ENCODE assay signal across 9 cellular contexts in the genomic region with DNA sequence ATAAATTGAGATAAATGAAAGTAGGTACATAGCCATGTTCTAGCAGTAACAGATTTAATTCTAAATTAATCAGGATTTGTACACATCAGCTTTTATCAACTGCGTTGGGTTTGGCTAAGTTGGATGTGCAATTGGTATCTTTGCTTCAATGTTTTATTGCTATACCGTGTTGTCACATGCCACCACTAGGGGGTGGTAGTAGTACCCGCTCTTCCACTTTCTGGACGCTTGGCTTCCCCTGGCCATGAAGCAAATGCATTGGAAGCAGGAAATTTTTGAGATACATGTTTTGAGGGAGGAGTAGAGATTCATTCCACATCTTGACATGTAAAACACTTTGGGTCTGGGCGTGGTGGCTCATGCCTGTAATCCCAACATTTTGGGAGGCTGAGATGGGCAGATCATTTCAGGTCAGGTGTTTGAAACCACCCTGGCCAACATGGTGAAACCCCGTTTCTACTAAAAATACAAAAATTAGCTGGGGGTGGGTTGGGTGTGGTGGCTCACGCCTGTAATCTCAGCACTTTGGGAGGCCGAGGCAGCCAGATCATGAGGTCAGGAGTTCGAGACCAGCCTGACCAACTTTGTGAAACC. TPM values are rescaled to one million over a fixed set of nuclear protein-coding genes. Genes with fewer than 3 reads are reported as not detected.
DNase-seq lines count a peak whose midpoint lies in the region; ATAC-seq and TF ChIP-seq lines count a peak whose summit lies in the region.
"Had no signal": no experiment of that assay in that cellular context is flagged by ENCODE, and none has a peak within 500 bp of the region (broad histone marks: within the 10 kb centered on the region; RNA-seq: fewer than 3 reads in every experiment).

No MANE protein-coding gene starts in this region.

- H2AFZ ChIP-seq in MM.1S (ENCODE audit: low read length) (no peak overlapping the region), SU-DHL-6 (ENCODE audit: low read depth, low read length, severe bottlenecking) (no peak overlapping the region)

- no peaks in the 10 kb centered on the region for H3K79me2 ChIP-seq in MM.1S (ENCODE audit: low read length)
- no peaks in the 10 kb centered on the region for H3K79me2 ChIP-seq in SU-DHL-6 (ENCODE audit: insufficient read depth, low read length)

- peak; percentile 78 for ATAC-seq in body of pancreas

- H3K9me3 ChIP-seq in MM.1S (replicated peaks; ENCODE audit: insufficient read depth, low read length): no peaks in the 10 kb centered on the region
- H3K9me3 ChIP-seq in SU-DHL-6 (ENCODE audit: insufficient read depth, low read length): no peaks in the 10 kb centered on the region
- no peaks in the 10 kb centered on the region for H3K9me3 ChIP-seq in body of pancreas
- H3K9me3 ChIP-seq: BLaER1 had no signal

- no peak for TF ChIP-seq POLR2A in body of pancreas (IDR thresholded peaks at IDR 0.05)

- H3K27ac ChIP-seq in MM.1S (ENCODE audit: low read length): no peak overlapping the region
- H3K27ac ChIP-seq in SU-DHL-6 (ENCODE audit: low read depth, low read length): no peak overlapping the region
- no peak overlapping the region for H3K27ac ChIP-seq in body of pancreas
- H3K27ac ChIP-seq: BLaER1 had no signal

- H3F3A ChIP-seq in MM.1S (ENCODE audit: insufficient read depth, low read length) (no peaks in the 10 kb centered on the region), SU-DHL-6 (ENCODE audit: insufficient read depth) (no peaks in the 10 kb centered on the region)

- peak; percentile 88 for TF ChIP-seq CTCF in MM.1S (IDR thresholded peaks at IDR 0.05; ENCODE audit: low read length)
- TF ChIP-seq CTCF in SU-DHL-6 (IDR thresholded peaks at IDR 0.05; ENCODE audit: insufficient read depth, low read length, poor library complexity, severe bottlenecking): peak; percentile 49
- TF ChIP-seq CTCF in body of pancreas (IDR thresholded peaks at IDR 0.05): peak; percentile 28 to 77 (median 70)

- no peaks in the 10 kb centered on the region for H3K36me3 ChIP-seq in MM.1S (replicated peaks; ENCODE audit: insufficient read depth, low read length)
- no peaks in the 10 kb centered on the region for H3K36me3 ChIP-seq in SU-DHL-6 (ENCODE audit: low read length)
- no peaks in the 10 kb centered on the region for H3K36me3 ChIP-seq in body of pancreas (replicated peaks in 1 of 2; ENCODE audit: insufficient read depth in 1 of 2, low read depth in 2 of 2)
- H3K36me3 ChIP-seq: BLaER1 had no signal

- no peaks in the 10 kb centered on the region for H3K4me1 ChIP-seq in MM.1S (ENCODE audit: low read length)
- H3K4me1 ChIP-seq in body of pancreas: peaks cover 18% of the 10 kb centered on the region

- H4K20me1 ChIP-seq in MM.1S (ENCODE audit: insufficient read depth, low read length) (no peaks in the 10 kb centered on the region), SU-DHL-6 (ENCODE audit: low read depth, low read length) (no peaks in the 10 kb centered on the region)
- H4K20me1 ChIP-seq: BLaER1 had no signal

- H3K9me2 ChIP-seq in MM.1S (replicated peaks; ENCODE audit: insufficient read depth, low read length) (no peaks in the 10 kb centered on the region), SU-DHL-6 (replicated peaks; ENCODE audit: insufficient read depth, low read length) (no peaks in the 10 kb centered on the region)

- H3K4me2 ChIP-seq in MM.1S (ENCODE audit: low read depth, low read length) (no peak overlapping the region), SU-DHL-6 (ENCODE audit: low read depth, low read length, poor library complexity, severe bottlenecking) (no peak overlapping the region)
- H3K4me2 ChIP-seq: BLaER1 had no signal

- peak; percentile 79 for DNase-seq in DMS 273 (lab: John Stamatoyannopoulos, UW; ENCODE audit: unreplicated experiment)
- DNase-seq in DMS 273 treated with DMSO at 0.1 percent for 48 hours (lab: John Stamatoyannopoulos, UW): no peak
- DNase-seq in MM.1S: peak; percentile 59
- DNase-seq in body of pancreas: peak; percentile 64 to 71 (median 69)
- peak; percentile 76 for DNase-seq in iPS-NIHi7 (ENCODE audit: extremely low spot score)
- peak; percentile 34 for DNase-seq in stimulated activated CD4-positive, alpha-beta T cell treated with anti-CD3 and anti-CD28 coated beads, Interleukin-1b, Interleukin-23, amount 100 ng/mL, for 48 hours
- DNase-seq in central memory CD4-positive, alpha-beta T cell: no peak

- intact Hi-C loops in body of pancreas (cut with DNase I): no loop called here

- H3K4me3 ChIP-seq in MM.1S (ENCODE audit: low read length) (no peak overlapping the region), SU-DHL-6 (ENCODE audit: insufficient read depth, low read length, poor library complexity, severe bottlenecking) (no peak overlapping the region), body of pancreas (no peak overlapping the region)
- H3K4me3 ChIP-seq: BLaER1 had no signal

- WGBS in body of pancreas, 2 donors: 23 to 28% methylated on average over 9 of the region's 9 CpGs

- H3K9ac ChIP-seq in MM.1S (ENCODE audit: low read length) (no peak overlapping the region), SU-DHL-6 (ENCODE audit: low read length) (no peak overlapping the region)
- H3K9ac ChIP-seq: BLaER1 had no signal

- no peaks in the 10 kb centered on the region for H3K27me3 ChIP-seq in MM.1S (replicated peaks; ENCODE audit: insufficient read depth, low read length)
- H3K27me3 ChIP-seq in SU-DHL-6 (ENCODE audit: low read length): no peaks in the 10 kb centered on the region
- H3K27me3 ChIP-seq in body of pancreas: no peaks in the 10 kb centered on the region
- H3K27me3 ChIP-seq: BLaER1 had no signal

RNA-seq across cellular contexts. Expression of a gene that starts 58.6 kb away (rescaled TPM):
- total RNA-seq in body of pancreas: 10 to 100 TPM in 1 of 2 donors, 1 to 10 TPM in 1; 8.6 to 17.9 TPM

Comparison
In these comparisons a context has a peak if more than half of its experiments do, and no peak if none do; other contexts are left out.
1. DNase-seq: peak in DMS 273 (single experiment), MM.1S (single experiment), body of pancreas (4 of 4), iPS-NIHi7 (single experiment) and stimulated activated CD4-positive, alpha-beta T cell treated with anti-CD3 and anti-CD28 coated beads, Interleukin-1b, Interleukin-23, amount 100 ng/mL, for 48 hours (single experiment); none in DMS 273 treated with DMSO at 0.1 percent for 48 hours (single experiment) and central memory CD4-positive, alpha-beta T cell (single experiment).
2. Peak in every context shown above with its lines, with median percentiles within 50 percentile points of each other: CTCF ChIP-seq.